In genomic region chr7:23472974-23473847, GRCh38 we compare ENCODE assay signal across 1 cellular context.
A peak's percentile ranks its signal among the peaks of the same experiment; 100 is the strongest.
TF ChIP-seq lines count a peak whose summit lies in the region.

No MANE protein-coding gene starts in this region.

TF ChIP-seq in A549, 52 proteins besides CTCF, POLR2A, EP300 and RAD21 (continued from another document):
- TF ChIP-seq, protein P1, sequence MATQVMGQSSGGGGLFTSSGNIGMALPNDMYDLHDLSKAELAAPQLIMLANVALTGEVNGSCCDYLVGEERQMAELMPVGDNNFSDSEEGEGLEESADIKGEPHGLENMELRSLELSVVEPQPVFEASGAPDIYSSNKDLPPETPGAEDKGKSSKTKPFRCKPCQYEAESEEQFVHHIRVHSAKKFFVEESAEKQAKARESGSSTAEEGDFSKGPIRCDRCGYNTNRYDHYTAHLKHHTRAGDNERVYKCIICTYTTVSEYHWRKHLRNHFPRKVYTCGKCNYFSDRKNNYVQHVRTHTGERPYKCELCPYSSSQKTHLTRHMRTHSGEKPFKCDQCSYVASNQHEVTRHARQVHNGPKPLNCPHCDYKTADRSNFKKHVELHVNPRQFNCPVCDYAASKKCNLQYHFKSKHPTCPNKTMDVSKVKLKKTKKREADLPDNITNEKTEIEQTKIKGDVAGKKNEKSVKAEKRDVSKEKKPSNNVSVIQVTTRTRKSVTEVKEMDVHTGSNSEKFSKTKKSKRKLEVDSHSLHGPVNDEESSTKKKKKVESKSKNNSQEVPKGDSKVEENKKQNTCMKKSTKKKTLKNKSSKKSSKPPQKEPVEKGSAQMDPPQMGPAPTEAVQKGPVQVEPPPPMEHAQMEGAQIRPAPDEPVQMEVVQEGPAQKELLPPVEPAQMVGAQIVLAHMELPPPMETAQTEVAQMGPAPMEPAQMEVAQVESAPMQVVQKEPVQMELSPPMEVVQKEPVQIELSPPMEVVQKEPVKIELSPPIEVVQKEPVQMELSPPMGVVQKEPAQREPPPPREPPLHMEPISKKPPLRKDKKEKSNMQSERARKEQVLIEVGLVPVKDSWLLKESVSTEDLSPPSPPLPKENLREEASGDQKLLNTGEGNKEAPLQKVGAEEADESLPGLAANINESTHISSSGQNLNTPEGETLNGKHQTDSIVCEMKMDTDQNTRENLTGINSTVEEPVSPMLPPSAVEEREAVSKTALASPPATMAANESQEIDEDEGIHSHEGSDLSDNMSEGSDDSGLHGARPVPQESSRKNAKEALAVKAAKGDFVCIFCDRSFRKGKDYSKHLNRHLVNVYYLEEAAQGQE (IDR thresholded peaks at IDR 0.05) = peak; percentile 20
- no peak for TF ChIP-seq MAX (IDR thresholded peaks at IDR 0.05)
